In the genomic region with DNA sequence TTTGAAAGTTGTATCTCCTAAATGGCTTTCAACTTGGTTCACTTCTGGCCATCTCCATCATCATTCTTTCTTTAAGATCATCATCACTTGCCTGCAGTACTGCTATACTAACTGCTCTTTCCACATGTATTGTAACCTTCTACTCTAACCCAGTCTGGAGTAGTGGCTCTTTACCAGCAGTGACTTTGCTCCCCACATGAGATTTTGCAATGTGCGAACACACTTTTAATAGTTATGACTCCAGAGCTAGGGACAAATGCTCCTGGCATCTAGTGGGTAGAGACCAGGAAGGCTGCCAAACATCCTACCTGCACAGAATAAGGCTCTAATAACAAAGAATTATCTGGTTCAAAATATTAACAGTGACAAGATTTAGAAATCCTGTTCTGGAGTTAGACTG, we compare ENCODE assay signal across 26 cellular contexts.
"Had no signal": no experiment of that assay in that cellular context is flagged by ENCODE, and none has a peak within 500 bp of the region (broad histone marks: within the 10 kb centered on the region; RNA-seq: fewer than 3 reads in every experiment).

No MANE protein-coding gene starts in this region.

- H3K4me1 ChIP-seq: parathyroid adenoma, right atrium auricular region, right lobe of liver, stomach, testis, thyroid gland, transverse colon, upper lobe of left lung, vagina had no signal

- H3K27me3 ChIP-seq: heart right ventricle, hepatocyte, right atrium auricular region, right lobe of liver, stomach, testis, thyroid gland, transverse colon, upper lobe of left lung, vagina had no signal

- ATAC-seq: left lobe of liver; mucosa of descending colon; naive thymus-derived CD4-positive, alpha-beta T cell; natural killer cell treated with Interleukin-12 subunit alpha and Interleukin-12 subunit beta and Interleukin-15 and Interleukin-18, amount 100 ng/mL, for 72 hours; right lobe of liver; stimulated activated naive B cell treated with anti-CD40 and anti-IgM and Interleukin-4, amounts not matched to agents 10 μg/mL and 1 μg/mL and 100 μg/mL, for 72 hours; stimulated activated naive CD8-positive, alpha-beta T cell treated with anti-CD3 and anti-CD28 coated beads, Interleukin-15, Interleukin-2, amounts not matched to agents 100 U/mL and 50 U/mL, for 24 hours had no signal

- H3K4me3 ChIP-seq: heart right ventricle, hepatocyte, lung, mucosa of descending colon, right atrium auricular region, right lobe of liver, skin epidermis, stomach, testis, thyroid gland, transverse colon, upper lobe of left lung, vagina had no signal

- H3K27ac ChIP-seq: hepatocyte, parathyroid adenoma, right atrium auricular region, right lobe of liver, skin epidermis, stomach, testis, thyroid gland, transverse colon, upper lobe of left lung, vagina had no signal

- H3K36me3 ChIP-seq: heart right ventricle, right atrium auricular region, right lobe of liver, stomach, thyroid gland, transverse colon, upper lobe of left lung, vagina had no signal

- H3K9ac ChIP-seq: parathyroid adenoma had no signal

- DNase-seq: heart right ventricle; islet precursor cell; midbrain; mucosa of descending colon; naive thymus-derived CD4-positive, alpha-beta T cell; nucleus accumbens; right lobe of liver; stimulated activated CD4-positive, alpha-beta T cell treated with anti-CD3 and anti-CD28 coated beads, Interleukin-12 subunit alpha, Interleukin-12 subunit beta, amount 100 ng/mL, for 4 hours; stimulated activated CD4-positive, alpha-beta T cell treated with anti-CD3 and anti-CD28 coated beads, Interleukin-15, amount 100 ng/mL, for 24 hours; stimulated activated CD4-positive, alpha-beta T cell treated with anti-CD3 and anti-CD28 coated beads, Interleukin-2, amount 100 ng/mL, for 24 hours; stimulated activated CD4-positive, alpha-beta T cell treated with anti-CD3 and anti-CD28 coated beads, Interleukin-4, amount 100 ng/mL, for 1 hour; stimulated activated naive B cell treated with anti-CD40 and anti-IgM and Interleukin-4, amounts not matched to agents 10 μg/mL and 1 μg/mL and 100 μg/mL, for 72 hours; stimulated activated naive CD8-positive, alpha-beta T cell treated with anti-CD3 and anti-CD28 coated beads, Interleukin-15, Interleukin-2, amounts not matched to agents 100 U/mL and 50 U/mL, for 24 hours; stomach; testis; thyroid gland; transverse colon; upper lobe of left lung had no signal

- H3K9me3 ChIP-seq: heart right ventricle, mucosa of descending colon, right atrium auricular region, right lobe of liver, stomach, testis, thyroid gland, transverse colon, upper lobe of left lung, vagina had no signal
